In the genomic region with DNA sequence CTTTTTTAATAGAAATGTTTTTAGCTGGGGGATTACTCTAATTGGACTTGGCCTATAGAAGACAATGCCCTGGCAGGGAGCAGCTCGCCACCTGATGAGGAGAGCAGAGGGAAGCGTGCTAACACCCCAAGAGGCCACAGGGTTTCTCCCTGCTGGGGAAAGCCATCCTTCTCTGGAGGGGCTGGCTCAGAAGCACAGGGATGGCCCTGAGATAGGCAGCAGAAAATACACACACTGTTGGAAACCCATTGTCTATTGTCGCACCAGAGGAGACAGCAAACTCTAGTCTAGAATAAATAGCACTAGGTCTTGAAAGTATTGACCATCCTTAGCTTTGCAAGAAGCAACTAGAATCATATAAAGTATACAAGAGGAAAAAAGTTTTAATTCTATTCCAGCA, we compare ENCODE assay signal across 22 cellular contexts. TPM values are rescaled to one million over a fixed set of nuclear protein-coding genes. Genes with fewer than 3 reads are reported as not detected.
DNase-seq lines count a peak whose midpoint lies in the region; ATAC-seq, FAIRE-seq and TF ChIP-seq lines count a peak whose summit lies in the region.
"Had no signal": no experiment of that assay in that cellular context is flagged by ENCODE, and none has a peak within 500 bp of the region (broad histone marks: within the 10 kb centered on the region; RNA-seq: fewer than 3 reads in every experiment).

No MANE protein-coding gene starts in this region.

- H3K36me3 Mint-ChIP-seq in endodermal cell (ENCODE audit: low read depth): no peaks in the 10 kb centered on the region
- H3K36me3 Mint-ChIP-seq: CD14-positive monocyte had no signal

- H3K4me1 ChIP-seq in endodermal cell (ENCODE audit: control insufficient read depth, insufficient read depth, low read length) (peaks cover 37% of the 10 kb centered on the region), kidney (ENCODE audit: control insufficient read depth in 1 of 2, insufficient read depth in 1 of 2, low read depth in 1 of 2, low read length in 2 of 2) (peaks cover 4 to 11% of the 10 kb centered on the region in 2 donors)

- ATAC-seq in GM18498 (IDR thresholded peaks at IDR 0.05; ENCODE audit: unreplicated experiment): no peak

- no peak overlapping the region for H3K9ac ChIP-seq in endodermal cell (ENCODE audit: extremely low read depth, low read length, poor library complexity, severe bottlenecking)
- H3K9ac ChIP-seq in kidney (ENCODE audit: low read length in 2 of 2): no peak overlapping the region
- H3K9ac ChIP-seq: SK-N-SH had no signal

- H3K36me3 ChIP-seq in H7 (replicated peaks; ENCODE audit: control insufficient read depth, insufficient read depth, low read length): no peaks in the 10 kb centered on the region; the same call in 1 of the 2 replicates
- H3K36me3 ChIP-seq in endodermal cell (ENCODE audit: control insufficient read depth, insufficient read depth, low read length): no peaks in the 10 kb centered on the region
- no peaks in the 10 kb centered on the region for H3K36me3 ChIP-seq in kidney (ENCODE audit: control insufficient read depth in 1 of 2, insufficient read depth in 2 of 2, low read length in 2 of 2)
- H3K36me3 ChIP-seq: MG63 had no signal

- TF ChIP-seq CTCF in endodermal cell (conservative IDR thresholded peaks at IDR 0.05): no peak
- TF ChIP-seq CTCF in kidney (IDR thresholded peaks at IDR 0.05; ENCODE audit: borderline replicate concordance, extremely low read depth, insufficient read depth): no peak

- no peak overlapping the region for H3K4me3 Mint-ChIP-seq in endodermal cell
- H3K4me3 Mint-ChIP-seq: CD14-positive monocyte had no signal

- peaks cover 16% of the 10 kb centered on the region for H3K27me3 ChIP-seq in H7 (ENCODE audit: control insufficient read depth, insufficient read depth, low read length)
- peaks cover 17% of the 10 kb centered on the region for H3K27me3 ChIP-seq in endodermal cell (ENCODE audit: control insufficient read depth, insufficient read depth, low read length, poor library complexity, severe bottlenecking)
- H3K27me3 ChIP-seq: MG63 had no signal

- FAIRE-seq in kidney (lab: Jason Lieb, UNC): no peak
- FAIRE-seq: GM12892, RCC 7860 had no signal

- DNase-seq in H7 (peak; percentile 53), NCI-H69 (lab: John Stamatoyannopoulos, UW) (peak; percentile 83), endodermal cell (peak; percentile 73), putamen (ENCODE audit: low spot score) (peak; percentile 80), kidney (no peak), ureter (ENCODE audit: low spot score) (no peak)
- no peak for DNase-seq in activated CD8-positive, alpha-beta memory T cell treated with anti-CD3 and anti-CD28 coated beads, Interleukin-2, amount 50 U/mL, for 4 hours
- DNase-seq: DMS153, GOT3, IMR-90, Karpas-422, MG63, NCI-H1092 treated with DMSO at 0.1 percent for 48 hours, NCI-H1694 treated with DMSO at 0.1 percent for 48 hours, NCI-H2107, NCI-H774, SHP77, SK-N-SH had no signal

- H3K27me3 Mint-ChIP-seq in endodermal cell (ENCODE audit: insufficient read depth): peaks cover 29% of the 10 kb centered on the region

- 38 to 70% methylated on average over 2 to 3 of the region's 3 CpGs for WGBS in endodermal cell (ENCODE audit: insufficient coverage in 1 of 2, insufficient read length in 1 of 2), 2 experiments

- peak overlapping the region; percentile 62 for H3K27ac Mint-ChIP-seq in endodermal cell
- H3K27ac Mint-ChIP-seq: CD14-positive monocyte had no signal

- H3K27ac ChIP-seq in endodermal cell (ENCODE audit: low read depth, low read length): no peak overlapping the region
- no peak overlapping the region for H3K27ac ChIP-seq in kidney (ENCODE audit: low read depth in 2 of 2, low read length in 2 of 2)

- intact Hi-C loops in kidney (cut with DNase I): no loop called here

- H3K9me3 ChIP-seq in endodermal cell (ENCODE audit: control insufficient read depth, low read length): no peaks in the 10 kb centered on the region
- H3K9me3 ChIP-seq in kidney (ENCODE audit: control insufficient read depth in 1 of 2, low read length in 2 of 2): no peaks in the 10 kb centered on the region
- H3K9me3 ChIP-seq: MG63, SK-N-SH had no signal

- H3K4me1 Mint-ChIP-seq in endodermal cell: peaks cover 67% of the 10 kb centered on the region

- H3K4me3 ChIP-seq in H7 (ENCODE audit: insufficient read depth, low read depth, low read length): no peak overlapping the region
- no peak overlapping the region for H3K4me3 ChIP-seq in endodermal cell (ENCODE audit: low read length)
- no peak overlapping the region for H3K4me3 ChIP-seq in kidney (ENCODE audit: low read length in 2 of 2)
- H3K4me3 ChIP-seq: MG63 had no signal

- H3K9me3 Mint-ChIP-seq in endodermal cell: no peaks in the 10 kb centered on the region

RNA-seq across cellular contexts. Expression of gene COBL, which starts 5.4 kb away (rescaled TPM):
- total RNA-seq in H7 (2014; rRNA removed; shearing (Covaris generic)): 4.2 and 4.6 TPM in 2 replicates
- total RNA-seq in endodermal cell (10 to 100 TPM; 27.5 to 28.3 TPM), kidney (42.7 TPM), ureter (1.3 TPM)
- 4.2 TPM for polyA plus RNA-seq in endodermal cell (2013, experiment 1 of 2)
- polyA plus RNA-seq in endodermal cell (2013, experiment 2 of 2): 3.6 TPM
- 9.8 TPM for polyA plus RNA-seq in kidney (ENCODE audit: insufficient read depth, low read depth, low replicate concordance)
- polyA plus RNA-seq: CD14-positive monocyte, IMR-90 had no signal

Comparison
In these comparisons a context has a peak if more than half of its experiments do, and no peak if none do; other contexts are left out.
1. DNase-seq: peak in H7 (single experiment), NCI-H69 (single experiment), endodermal cell (single experiment) and putamen (single experiment); none in kidney (single experiment), ureter (single experiment) and activated CD8-positive, alpha-beta memory T cell treated with anti-CD3 and anti-CD28 coated beads, Interleukin-2, amount 50 U/mL, for 4 hours (single experiment).